ENCODE assay signal across 1 cellular context in the genomic region with DNA sequence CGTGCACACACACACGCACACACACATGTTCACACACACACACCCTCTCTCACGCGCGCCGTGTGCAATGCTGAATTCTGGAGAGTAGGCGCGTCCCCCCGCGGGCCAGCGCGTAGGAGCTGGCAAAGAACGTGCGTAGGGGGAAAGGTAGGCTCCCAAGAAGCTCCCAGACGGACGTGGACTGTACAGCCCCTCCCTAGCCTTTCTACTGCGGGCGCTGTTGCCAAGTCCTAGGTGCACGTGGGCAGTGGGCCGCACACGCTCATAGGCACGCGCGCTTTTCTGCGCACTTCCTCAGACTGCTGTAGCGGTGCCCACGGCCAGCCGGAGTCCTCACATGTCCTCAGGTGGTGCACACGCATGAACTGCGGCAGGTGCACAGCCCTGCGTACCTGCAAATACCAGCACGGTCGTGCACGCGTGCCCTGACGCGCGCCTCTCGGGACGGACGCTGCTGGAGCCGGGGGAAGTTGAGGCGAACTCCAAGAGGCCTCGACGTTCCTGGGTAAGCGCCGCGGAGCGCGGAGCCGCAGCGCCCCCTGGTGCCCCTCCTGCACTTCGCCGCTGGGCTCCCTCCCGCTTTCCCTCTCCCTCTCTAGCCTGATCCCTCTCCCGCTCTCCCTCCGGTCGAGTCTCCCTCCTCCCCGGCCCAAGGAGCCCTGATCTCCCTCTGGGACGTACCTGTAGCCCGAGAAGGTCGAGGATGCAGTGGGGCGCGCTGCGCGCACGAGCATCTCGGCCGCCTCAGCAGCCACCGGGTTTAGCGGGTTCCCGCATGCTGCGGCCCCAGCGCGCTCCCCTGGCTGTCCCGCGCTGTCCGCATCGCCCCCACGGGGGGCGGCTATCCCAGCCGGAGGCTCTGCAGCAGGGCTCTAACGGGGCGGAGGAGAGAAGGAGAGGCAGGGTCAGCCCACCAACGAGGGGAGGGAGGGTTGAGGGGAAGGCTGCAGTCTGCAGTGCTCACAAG.
TF ChIP-seq lines count a peak whose summit lies in the region.

No MANE protein-coding gene starts in this region.

TF ChIP-seq in HepG2, 621 proteins besides CTCF, POLR2A, EP300 and RAD21 (continued from another document and continues in another):
- TF ChIP-seq SP1 (IDR thresholded peaks at IDR 0.05) (no peak), SP1 (CRISPR knock-in tag; IDR thresholded peaks at IDR 0.05) (0 out of 2 replicates have a peak, but pooled peaks have one; percentile 18), RORA (CRISPR knock-in tag; IDR thresholded peaks at IDR 0.05) (no peak), FOXO1 (CRISPR knock-in tag; IDR thresholded peaks at IDR 0.05) (no peak), ADNP (CRISPR knock-in tag; IDR thresholded peaks at IDR 0.05) (no peak), AGO2 (optimal IDR thresholded peaks at IDR 0.05; ENCODE audit: low read depth, low read length) (no peak), PHF8 (CRISPR knock-in tag; IDR thresholded peaks at IDR 0.05) (no peak), PHF5A (CRISPR knock-in tag; IDR thresholded peaks at IDR 0.05; ENCODE audit: low read depth, unreplicated experiment) (no peak), RAD51 (IDR thresholded peaks at IDR 0.05; ENCODE audit: borderline replicate concordance) (no peak), TP53 (CRISPR knock-in tag; conservative IDR thresholded peaks at IDR 0.05) (no peak), HHEX (CRISPR knock-in tag; IDR thresholded peaks at IDR 0.05) (no peak), REL (CRISPR knock-in tag; conservative IDR thresholded peaks at IDR 0.05) (no peak), SKI (IDR thresholded peaks at IDR 0.05; ENCODE audit: partially characterized antibody) (no peak), ZNF12 (CRISPR knock-in tag; IDR thresholded peaks at IDR 0.05) (no peak), ZBTB42 (CRISPR knock-in tag; IDR thresholded peaks at IDR 0.05) (0 out of 2 replicates have a peak, but pooled peaks have one; percentile 43), ATAD3A (CRISPR knock-in tag; IDR thresholded peaks at IDR 0.05) (no peak), TARDBP (CRISPR knock-in tag; IDR thresholded peaks at IDR 0.05) (no peak), STAT5B (CRISPR knock-in tag; IDR thresholded peaks at IDR 0.05) (no peak), BHLHE40 (IDR thresholded peaks at IDR 0.05; ENCODE audit: low read length) (0 out of 2 replicates have a peak, but pooled peaks have one; percentile 65), KDM1A (CRISPR knock-in tag; IDR thresholded peaks at IDR 0.05) (no peak), ATF1 (CRISPR knock-in tag; IDR thresholded peaks at IDR 0.05) (no peak), ZBTB1 (CRISPR knock-in tag; IDR thresholded peaks at IDR 0.05; ENCODE audit: borderline replicate concordance) (no peak), HMG20B (CRISPR knock-in tag; conservative IDR thresholded peaks at IDR 0.05) (no peak)
- TF ChIP-seq, protein P1, sequence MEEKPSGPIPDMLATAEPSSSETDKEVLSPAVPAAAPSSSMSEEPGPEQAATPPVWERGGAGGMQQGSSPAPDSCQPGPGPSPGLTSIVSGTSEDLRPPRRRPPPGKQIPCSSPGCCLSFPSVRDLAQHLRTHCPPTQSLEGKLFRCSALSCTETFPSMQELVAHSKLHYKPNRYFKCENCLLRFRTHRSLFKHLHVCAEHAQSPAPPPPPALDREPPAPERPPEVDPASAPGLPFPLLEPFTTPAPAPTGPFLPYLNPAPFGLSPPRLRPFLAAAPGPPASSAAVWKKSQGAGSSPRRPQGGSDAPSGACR (CRISPR knock-in tag; IDR thresholded peaks at IDR 0.05), result 0 out of 2 replicates have a peak, but pooled peaks have one; percentile 37
- TF ChIP-seq, protein P2, sequence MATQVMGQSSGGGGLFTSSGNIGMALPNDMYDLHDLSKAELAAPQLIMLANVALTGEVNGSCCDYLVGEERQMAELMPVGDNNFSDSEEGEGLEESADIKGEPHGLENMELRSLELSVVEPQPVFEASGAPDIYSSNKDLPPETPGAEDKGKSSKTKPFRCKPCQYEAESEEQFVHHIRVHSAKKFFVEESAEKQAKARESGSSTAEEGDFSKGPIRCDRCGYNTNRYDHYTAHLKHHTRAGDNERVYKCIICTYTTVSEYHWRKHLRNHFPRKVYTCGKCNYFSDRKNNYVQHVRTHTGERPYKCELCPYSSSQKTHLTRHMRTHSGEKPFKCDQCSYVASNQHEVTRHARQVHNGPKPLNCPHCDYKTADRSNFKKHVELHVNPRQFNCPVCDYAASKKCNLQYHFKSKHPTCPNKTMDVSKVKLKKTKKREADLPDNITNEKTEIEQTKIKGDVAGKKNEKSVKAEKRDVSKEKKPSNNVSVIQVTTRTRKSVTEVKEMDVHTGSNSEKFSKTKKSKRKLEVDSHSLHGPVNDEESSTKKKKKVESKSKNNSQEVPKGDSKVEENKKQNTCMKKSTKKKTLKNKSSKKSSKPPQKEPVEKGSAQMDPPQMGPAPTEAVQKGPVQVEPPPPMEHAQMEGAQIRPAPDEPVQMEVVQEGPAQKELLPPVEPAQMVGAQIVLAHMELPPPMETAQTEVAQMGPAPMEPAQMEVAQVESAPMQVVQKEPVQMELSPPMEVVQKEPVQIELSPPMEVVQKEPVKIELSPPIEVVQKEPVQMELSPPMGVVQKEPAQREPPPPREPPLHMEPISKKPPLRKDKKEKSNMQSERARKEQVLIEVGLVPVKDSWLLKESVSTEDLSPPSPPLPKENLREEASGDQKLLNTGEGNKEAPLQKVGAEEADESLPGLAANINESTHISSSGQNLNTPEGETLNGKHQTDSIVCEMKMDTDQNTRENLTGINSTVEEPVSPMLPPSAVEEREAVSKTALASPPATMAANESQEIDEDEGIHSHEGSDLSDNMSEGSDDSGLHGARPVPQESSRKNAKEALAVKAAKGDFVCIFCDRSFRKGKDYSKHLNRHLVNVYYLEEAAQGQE (IDR thresholded peaks at IDR 0.05; ENCODE audit: borderline replicate concordance in 1 of 2, low read depth in 1 of 2, low read length in 2 of 2), result no peak
- TF ChIP-seq, protein P3, sequence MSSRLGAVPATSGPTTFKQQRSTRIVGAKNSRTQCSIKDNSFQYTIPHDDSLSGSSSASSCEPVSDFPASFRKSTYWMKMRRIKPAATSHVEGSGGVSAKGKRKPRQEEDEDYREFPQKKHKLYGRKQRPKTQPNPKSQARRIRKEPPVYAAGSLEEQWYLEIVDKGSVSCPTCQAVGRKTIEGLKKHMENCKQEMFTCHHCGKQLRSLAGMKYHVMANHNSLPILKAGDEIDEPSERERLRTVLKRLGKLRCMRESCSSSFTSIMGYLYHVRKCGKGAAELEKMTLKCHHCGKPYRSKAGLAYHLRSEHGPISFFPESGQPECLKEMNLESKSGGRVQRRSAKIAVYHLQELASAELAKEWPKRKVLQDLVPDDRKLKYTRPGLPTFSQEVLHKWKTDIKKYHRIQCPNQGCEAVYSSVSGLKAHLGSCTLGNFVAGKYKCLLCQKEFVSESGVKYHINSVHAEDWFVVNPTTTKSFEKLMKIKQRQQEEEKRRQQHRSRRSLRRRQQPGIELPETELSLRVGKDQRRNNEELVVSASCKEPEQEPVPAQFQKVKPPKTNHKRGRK (CRISPR knock-in tag; IDR thresholded peaks at IDR 0.05), result no peak
- TF ChIP-seq, protein P4, sequence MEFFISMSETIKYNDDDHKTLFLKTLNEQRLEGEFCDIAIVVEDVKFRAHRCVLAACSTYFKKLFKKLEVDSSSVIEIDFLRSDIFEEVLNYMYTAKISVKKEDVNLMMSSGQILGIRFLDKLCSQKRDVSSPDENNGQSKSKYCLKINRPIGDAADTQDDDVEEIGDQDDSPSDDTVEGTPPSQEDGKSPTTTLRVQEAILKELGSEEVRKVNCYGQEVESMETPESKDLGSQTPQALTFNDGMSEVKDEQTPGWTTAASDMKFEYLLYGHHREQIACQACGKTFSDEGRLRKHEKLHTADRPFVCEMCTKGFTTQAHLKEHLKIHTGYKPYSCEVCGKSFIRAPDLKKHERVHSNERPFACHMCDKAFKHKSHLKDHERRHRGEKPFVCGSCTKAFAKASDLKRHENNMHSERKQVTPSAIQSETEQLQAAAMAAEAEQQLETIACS (CRISPR knock-in tag; IDR thresholded peaks at IDR 0.05), result no peak
- TF ChIP-seq, protein P5, sequence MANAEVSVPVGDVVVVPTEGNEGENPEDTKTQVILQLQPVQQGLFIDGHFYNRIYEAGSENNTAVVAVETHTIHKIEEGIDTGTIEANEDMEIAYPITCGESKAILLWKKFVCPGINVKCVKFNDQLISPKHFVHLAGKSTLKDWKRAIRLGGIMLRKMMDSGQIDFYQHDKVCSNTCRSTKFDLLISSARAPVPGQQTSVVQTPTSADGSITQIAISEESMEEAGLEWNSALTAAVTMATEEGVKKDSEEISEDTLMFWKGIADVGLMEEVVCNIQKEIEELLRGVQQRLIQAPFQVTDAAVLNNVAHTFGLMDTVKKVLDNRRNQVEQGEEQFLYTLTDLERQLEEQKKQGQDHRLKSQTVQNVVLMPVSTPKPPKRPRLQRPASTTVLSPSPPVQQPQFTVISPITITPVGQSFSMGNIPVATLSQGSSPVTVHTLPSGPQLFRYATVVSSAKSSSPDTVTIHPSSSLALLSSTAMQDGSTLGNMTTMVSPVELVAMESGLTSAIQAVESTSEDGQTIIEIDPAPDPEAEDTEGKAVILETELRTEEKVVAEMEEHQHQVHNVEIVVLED (CRISPR knock-in tag; IDR thresholded peaks at IDR 0.05; ENCODE audit: borderline replicate concordance), result no peak
- TF ChIP-seq, protein P6, sequence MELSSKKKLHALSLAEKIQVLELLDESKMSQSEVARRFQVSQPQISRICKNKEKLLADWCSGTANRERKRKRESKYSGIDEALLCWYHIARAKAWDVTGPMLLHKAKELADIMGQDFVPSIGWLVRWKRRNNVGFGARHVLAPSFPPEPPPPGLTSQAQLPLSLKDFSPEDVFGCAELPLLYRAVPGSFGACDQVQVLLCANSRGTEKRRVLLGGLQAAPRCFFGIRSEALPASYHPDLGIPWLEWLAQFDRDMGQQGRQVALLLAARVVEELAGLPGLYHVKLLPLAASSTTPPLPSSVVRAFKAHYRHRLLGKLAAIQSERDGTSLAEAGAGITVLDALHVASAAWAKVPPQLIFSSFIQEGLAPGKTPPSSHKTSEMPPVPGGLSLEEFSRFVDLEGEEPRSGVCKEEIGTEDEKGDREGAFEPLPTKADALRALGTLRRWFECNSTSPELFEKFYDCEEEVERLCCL (CRISPR knock-in tag; IDR thresholded peaks at IDR 0.05; ENCODE audit: borderline replicate concordance), result no peak
- TF ChIP-seq, protein P7, sequence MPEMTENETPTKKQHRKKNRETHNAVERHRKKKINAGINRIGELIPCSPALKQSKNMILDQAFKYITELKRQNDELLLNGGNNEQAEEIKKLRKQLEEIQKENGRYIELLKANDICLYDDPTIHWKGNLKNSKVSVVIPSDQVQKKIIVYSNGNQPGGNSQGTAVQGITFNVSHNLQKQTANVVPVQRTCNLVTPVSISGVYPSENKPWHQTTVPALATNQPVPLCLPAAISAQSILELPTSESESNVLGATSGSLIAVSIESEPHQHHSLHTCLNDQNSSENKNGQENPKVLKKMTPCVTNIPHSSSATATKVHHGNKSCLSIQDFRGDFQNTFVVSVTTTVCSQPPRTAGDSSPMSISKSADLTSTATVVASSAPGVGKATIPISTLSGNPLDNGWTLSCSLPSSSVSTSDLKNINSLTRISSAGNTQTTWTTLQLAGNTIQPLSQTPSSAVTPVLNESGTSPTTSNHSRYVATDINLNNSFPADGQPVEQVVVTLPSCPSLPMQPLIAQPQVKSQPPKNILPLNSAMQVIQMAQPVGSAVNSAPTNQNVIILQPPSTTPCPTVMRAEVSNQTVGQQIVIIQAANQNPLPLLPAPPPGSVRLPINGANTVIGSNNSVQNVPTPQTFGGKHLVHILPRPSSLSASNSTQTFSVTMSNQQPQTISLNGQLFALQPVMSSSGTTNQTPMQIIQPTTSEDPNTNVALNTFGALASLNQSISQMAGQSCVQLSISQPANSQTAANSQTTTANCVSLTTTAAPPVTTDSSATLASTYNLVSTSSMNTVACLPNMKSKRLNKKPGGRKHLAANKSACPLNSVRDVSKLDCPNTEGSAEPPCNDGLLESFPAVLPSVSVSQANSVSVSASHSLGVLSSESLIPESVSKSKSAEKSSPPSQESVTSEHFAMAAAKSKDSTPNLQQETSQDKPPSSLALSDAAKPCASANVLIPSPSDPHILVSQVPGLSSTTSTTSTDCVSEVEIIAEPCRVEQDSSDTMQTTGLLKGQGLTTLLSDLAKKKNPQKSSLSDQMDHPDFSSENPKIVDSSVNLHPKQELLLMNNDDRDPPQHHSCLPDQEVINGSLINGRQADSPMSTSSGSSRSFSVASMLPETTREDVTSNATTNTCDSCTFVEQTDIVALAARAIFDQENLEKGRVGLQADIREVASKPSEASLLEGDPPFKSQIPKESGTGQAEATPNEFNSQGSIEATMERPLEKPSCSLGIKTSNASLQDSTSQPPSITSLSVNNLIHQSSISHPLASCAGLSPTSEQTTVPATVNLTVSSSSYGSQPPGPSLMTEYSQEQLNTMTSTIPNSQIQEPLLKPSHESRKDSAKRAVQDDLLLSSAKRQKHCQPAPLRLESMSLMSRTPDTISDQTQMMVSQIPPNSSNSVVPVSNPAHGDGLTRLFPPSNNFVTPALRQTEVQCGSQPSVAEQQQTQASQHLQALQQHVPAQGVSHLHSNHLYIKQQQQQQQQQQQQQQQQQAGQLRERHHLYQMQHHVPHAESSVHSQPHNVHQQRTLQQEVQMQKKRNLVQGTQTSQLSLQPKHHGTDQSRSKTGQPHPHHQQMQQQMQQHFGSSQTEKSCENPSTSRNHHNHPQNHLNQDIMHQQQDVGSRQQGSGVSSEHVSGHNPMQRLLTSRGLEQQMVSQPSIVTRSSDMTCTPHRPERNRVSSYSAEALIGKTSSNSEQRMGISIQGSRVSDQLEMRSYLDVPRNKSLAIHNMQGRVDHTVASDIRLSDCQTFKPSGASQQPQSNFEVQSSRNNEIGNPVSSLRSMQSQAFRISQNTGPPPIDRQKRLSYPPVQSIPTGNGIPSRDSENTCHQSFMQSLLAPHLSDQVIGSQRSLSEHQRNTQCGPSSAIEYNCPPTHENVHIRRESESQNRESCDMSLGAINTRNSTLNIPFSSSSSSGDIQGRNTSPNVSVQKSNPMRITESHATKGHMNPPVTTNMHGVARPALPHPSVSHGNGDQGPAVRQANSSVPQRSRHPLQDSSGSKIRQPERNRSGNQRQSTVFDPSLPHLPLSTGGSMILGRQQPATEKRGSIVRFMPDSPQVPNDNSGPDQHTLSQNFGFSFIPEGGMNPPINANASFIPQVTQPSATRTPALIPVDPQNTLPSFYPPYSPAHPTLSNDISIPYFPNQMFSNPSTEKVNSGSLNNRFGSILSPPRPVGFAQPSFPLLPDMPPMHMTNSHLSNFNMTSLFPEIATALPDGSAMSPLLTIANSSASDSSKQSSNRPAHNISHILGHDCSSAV (CRISPR knock-in tag; IDR thresholded peaks at IDR 0.05; ENCODE audit: borderline replicate concordance), result no peak
- TF ChIP-seq, protein P8, sequence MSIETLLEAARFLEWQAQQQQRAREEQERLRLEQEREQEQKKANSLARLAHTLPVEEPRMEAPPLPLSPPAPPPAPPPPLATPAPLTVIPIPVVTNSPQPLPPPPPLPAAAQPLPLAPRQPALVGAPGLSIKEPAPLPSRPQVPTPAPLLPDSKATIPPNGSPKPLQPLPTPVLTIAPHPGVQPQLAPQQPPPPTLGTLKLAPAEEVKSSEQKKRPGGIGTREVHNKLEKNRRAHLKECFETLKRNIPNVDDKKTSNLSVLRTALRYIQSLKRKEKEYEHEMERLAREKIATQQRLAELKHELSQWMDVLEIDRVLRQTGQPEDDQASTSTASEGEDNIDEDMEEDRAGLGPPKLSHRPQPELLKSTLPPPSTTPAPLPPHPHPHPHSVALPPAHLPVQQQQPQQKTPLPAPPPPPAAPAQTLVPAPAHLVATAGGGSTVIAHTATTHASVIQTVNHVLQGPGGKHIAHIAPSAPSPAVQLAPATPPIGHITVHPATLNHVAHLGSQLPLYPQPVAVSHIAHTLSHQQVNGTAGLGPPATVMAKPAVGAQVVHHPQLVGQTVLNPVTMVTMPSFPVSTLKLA (IDR thresholded peaks at IDR 0.05), result no peak
- TF ChIP-seq, protein P9, sequence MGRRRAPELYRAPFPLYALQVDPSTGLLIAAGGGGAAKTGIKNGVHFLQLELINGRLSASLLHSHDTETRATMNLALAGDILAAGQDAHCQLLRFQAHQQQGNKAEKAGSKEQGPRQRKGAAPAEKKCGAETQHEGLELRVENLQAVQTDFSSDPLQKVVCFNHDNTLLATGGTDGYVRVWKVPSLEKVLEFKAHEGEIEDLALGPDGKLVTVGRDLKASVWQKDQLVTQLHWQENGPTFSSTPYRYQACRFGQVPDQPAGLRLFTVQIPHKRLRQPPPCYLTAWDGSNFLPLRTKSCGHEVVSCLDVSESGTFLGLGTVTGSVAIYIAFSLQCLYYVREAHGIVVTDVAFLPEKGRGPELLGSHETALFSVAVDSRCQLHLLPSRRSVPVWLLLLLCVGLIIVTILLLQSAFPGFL (CRISPR knock-in tag; IDR thresholded peaks at IDR 0.05), result no peak
